ENCODE assay signal across 17 cellular contexts in genomic region chr10:33653584-33654367, GRCh38.
DNase-seq lines count a peak whose midpoint lies in the region; ATAC-seq and TF ChIP-seq lines count a peak whose summit lies in the region.
"Had no signal": no experiment of that assay in that cellular context is flagged by ENCODE, and none has a peak within 500 bp of the region (broad histone marks: within the 10 kb centered on the region; RNA-seq: fewer than 3 reads in every experiment).

No MANE protein-coding gene starts in this region.

- POLR2A ChIA-PET in BJ (lab: Charles Lee) = no interaction called here

- H3K27me3 Mint-ChIP-seq in immature natural killer cell (ENCODE audit: low read depth in 3 of 3) = peaks cover 13 to 24% (median 15%) of the 10 kb centered on the region in 3 donors
- H3K27me3 Mint-ChIP-seq in T-helper 2 cell treated with Interferon-gamma antibody and Interleukin-4, amounts not matched to agents 5 μg/mL and 100 μg/mL, for 36 hours (ENCODE audit: low read depth) = no peaks in the 10 kb centered on the region
- H3K27me3 Mint-ChIP-seq: activated naive CD8-positive, alpha-beta T cell treated with anti-CD3 and anti-CD28 coated beads, Interleukin-2, amount 10 ng/mL, durations not matched to agents 7 days and 5 days had no signal

- H3K4me3 Mint-ChIP-seq in immature natural killer cell = peak overlapping the region; percentile 33 to 80 (median 59)
- H3K4me3 Mint-ChIP-seq in T-helper 2 cell treated with Interferon-gamma antibody and Interleukin-4, amounts not matched to agents 5 μg/mL and 100 μg/mL, for 36 hours = no peak overlapping the region
- H3K4me3 Mint-ChIP-seq: activated naive CD8-positive, alpha-beta T cell treated with anti-CD3 and anti-CD28 coated beads, Interleukin-2, amount 10 ng/mL, durations not matched to agents 7 days and 5 days; H9; nephron had no signal

- TF ChIP-seq CTCF in BJ (IDR thresholded peaks at IDR 0.05; ENCODE audit: insufficient read depth, low read depth, low read length) = no peak

- H3K36me3 Mint-ChIP-seq in immature natural killer cell = peaks cover 0 to 6% (median 2%) of the 10 kb centered on the region in 3 donors
- H3K36me3 Mint-ChIP-seq in T-helper 2 cell treated with Interferon-gamma antibody and Interleukin-4, amounts not matched to agents 5 μg/mL and 100 μg/mL, for 36 hours (ENCODE audit: low read depth) = no peaks in the 10 kb centered on the region
- H3K36me3 Mint-ChIP-seq: activated naive CD8-positive, alpha-beta T cell treated with anti-CD3 and anti-CD28 coated beads, Interleukin-2, amount 10 ng/mL, durations not matched to agents 7 days and 5 days had no signal

- peak overlapping the region in 1 of 6 donors; percentile 1 for H3K27ac Mint-ChIP-seq in immature natural killer cell
- no peak overlapping the region for H3K27ac Mint-ChIP-seq in T-helper 2 cell treated with Interferon-gamma antibody and Interleukin-4, amounts not matched to agents 5 μg/mL and 100 μg/mL, for 36 hours
- H3K27ac Mint-ChIP-seq: activated naive CD8-positive, alpha-beta T cell treated with anti-CD3 and anti-CD28 coated beads, Interleukin-2, amount 10 ng/mL, durations not matched to agents 7 days and 5 days; H9; nephron had no signal

- ATAC-seq in HG02840 (IDR thresholded peaks at IDR 0.05; ENCODE audit: low FRiP score, unreplicated experiment) = no peak
- ATAC-seq in HG03439 (IDR thresholded peaks at IDR 0.05; ENCODE audit: unreplicated experiment) = no peak
- ATAC-seq: left lung, right cardiac atrium had no signal

- peaks cover 28 to 39% of the 10 kb centered on the region in 2 donors for H3K4me1 Mint-ChIP-seq in immature natural killer cell
- H3K4me1 Mint-ChIP-seq in T-helper 2 cell treated with Interferon-gamma antibody and Interleukin-4, amounts not matched to agents 5 μg/mL and 100 μg/mL, for 36 hours (ENCODE audit: low read depth) = no peaks in the 10 kb centered on the region
- H3K4me1 Mint-ChIP-seq: activated naive CD8-positive, alpha-beta T cell treated with anti-CD3 and anti-CD28 coated beads, Interleukin-2, amount 10 ng/mL, durations not matched to agents 7 days and 5 days had no signal

- H3K4me3 ChIP-seq in BJ (ENCODE audit: low read depth, low read length) = no peak overlapping the region
- H3K4me3 ChIP-seq: dorsolateral prefrontal cortex, left lung had no signal

- DNase-seq in BJ (ENCODE audit: low read depth) (peak; percentile 77), Kasumi-1 (lab: John Stamatoyannopoulos, UW) (peak; percentile 60 to 67), astrocyte of the hippocampus (ENCODE audit: low read depth, low spot score) (peak; percentile 12), immature natural killer cell (peak; percentile 5 to 11 (median 7)), NAMALWA (ENCODE audit: low spot score) (no peak)
- DNase-seq in T-helper 2 cell treated with Interferon-gamma antibody and Interleukin-4, amounts not matched to agents 5 μg/mL and 100 μg/mL, for 36 hours (ENCODE audit: low spot score) = no peak
- DNase-seq: activated CD4-positive, CD25-positive, alpha-beta regulatory T cell; activated naive CD8-positive, alpha-beta T cell treated with anti-CD3 and anti-CD28 coated beads, Interleukin-2, amount 10 ng/mL, durations not matched to agents 7 days and 5 days; dorsolateral prefrontal cortex; H9; left lung; NCI-H1092 treated with DMSO at 0.1 percent for 48 hours; NCI-H526 treated with DMSO at 0.1 percent for 48 hours; right cardiac atrium had no signal

- H3K9me3 Mint-ChIP-seq in immature natural killer cell = no peaks in the 10 kb centered on the region
- no peaks in the 10 kb centered on the region for H3K9me3 Mint-ChIP-seq in T-helper 2 cell treated with Interferon-gamma antibody and Interleukin-4, amounts not matched to agents 5 μg/mL and 100 μg/mL, for 36 hours

- no peaks in the 10 kb centered on the region for H3K27me3 ChIP-seq in BJ (ENCODE audit: control insufficient read depth, insufficient read depth, low read length)
- H3K27me3 ChIP-seq: dorsolateral prefrontal cortex, left lung had no signal

- no peaks in the 10 kb centered on the region for H3K36me3 ChIP-seq in BJ (ENCODE audit: control insufficient read depth, insufficient read depth, low read length)
- H3K36me3 ChIP-seq: left lung had no signal

- CTCF ChIA-PET in BJ (lab: Yijun Ruan, JAX) = interaction anchor here (1.0 kb wide), 1 partner anchor 20 kb away, joined by 3 read pairs; no protein-coding TSS in a partner anchor

Comparison
In these comparisons a context has a peak if more than half of its experiments do, and no peak if none do; other contexts are left out.
1. DNase-seq: peak in BJ (single experiment), Kasumi-1 (2 of 2), astrocyte of the hippocampus (single experiment) and immature natural killer cell (3 of 3); none in T-helper 2 cell treated with Interferon-gamma antibody and Interleukin-4, amounts not matched to agents 5 μg/mL and 100 μg/mL, for 36 hours (single experiment) and NAMALWA (single experiment).